8 cellular contexts compared by ENCODE assay signal in the genomic region with DNA sequence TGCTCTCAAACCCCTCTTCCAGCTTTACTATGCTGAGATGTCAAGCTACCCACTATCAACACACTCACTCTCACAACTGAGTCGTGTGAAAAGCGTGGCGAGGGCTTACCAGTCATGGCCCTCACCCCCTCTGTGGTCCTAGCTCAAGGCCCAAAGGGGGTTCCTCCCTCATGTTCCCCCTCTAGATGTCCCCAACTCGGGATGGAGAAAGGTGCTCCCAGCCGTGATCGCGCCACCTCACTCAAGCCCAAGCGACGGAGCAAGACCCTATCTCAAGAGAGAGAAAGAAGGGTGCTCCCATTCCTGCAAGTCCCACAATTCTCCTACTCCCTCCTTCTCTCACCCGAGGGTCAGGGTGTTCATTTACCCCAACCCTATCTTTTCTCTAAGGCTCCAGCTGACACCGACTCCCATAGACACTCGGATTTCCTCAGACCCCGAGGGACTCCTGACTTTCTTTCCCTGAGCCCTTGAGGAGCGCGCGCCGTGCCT. TPM values are rescaled to one million over a fixed set of nuclear protein-coding genes. Genes with fewer than 3 reads are reported as not detected.
DNase-seq lines count a peak whose midpoint lies in the region; ATAC-seq and TF ChIP-seq lines count a peak whose summit lies in the region.

No MANE protein-coding gene starts in this region.

- H3K4me1 ChIP-seq in BE2C (no peaks in the 10 kb centered on the region), muscle layer of duodenum (ENCODE audit: control insufficient read depth in 1 of 2, insufficient read depth in 2 of 2, low read length in 2 of 2) (peaks cover 0 to 7% of the 10 kb centered on the region in 2 donors)

- H3K4me3 ChIP-seq in BE2C (ENCODE audit: low read depth, low read length) (peak overlapping the region; percentile 89), LNCaP clone FGC (ENCODE audit: low read depth, low read length) (peak overlapping the region; percentile 77), muscle layer of duodenum (ENCODE audit: low read depth in 1 of 2, low read length in 2 of 2) (peak overlapping the region; percentile 97 to 98)

- H3K27ac ChIP-seq in muscle layer of duodenum (ENCODE audit: low read length) = no peak overlapping the region

- H3K9me3 ChIP-seq in BE2C = no peaks in the 10 kb centered on the region
- no peaks in the 10 kb centered on the region for H3K9me3 ChIP-seq in muscle layer of duodenum (ENCODE audit: control insufficient read depth in 1 of 2, low read length in 2 of 2)

- H3K27me3 ChIP-seq in BE2C (no peaks in the 10 kb centered on the region), muscle layer of duodenum (ENCODE audit: low read depth, low read length) (no peaks in the 10 kb centered on the region)

- TF ChIP-seq CTCF in BE2C (IDR thresholded peaks at IDR 0.05; ENCODE audit: low read depth, low read length) (no peak), LNCaP clone FGC (IDR thresholded peaks at IDR 0.05; ENCODE audit: control insufficient read depth, extremely low read depth, insufficient read depth) (no peak)

- no peaks in the 10 kb centered on the region for H3K36me3 ChIP-seq in BE2C
- H3K36me3 ChIP-seq in muscle layer of duodenum (ENCODE audit: control insufficient read depth in 1 of 2, insufficient read depth in 2 of 2, low read length in 2 of 2) = no peaks in the 10 kb centered on the region

- DNase-seq in BE2C (no peak), LNCaP clone FGC (ENCODE audit: low read depth) (no peak), cerebellar cortex (ENCODE audit: low spot score) (peak; percentile 11)

- ATAC-seq in HG03045 (IDR thresholded peaks at IDR 0.05; ENCODE audit: unreplicated experiment) (no peak), GM21381 (IDR thresholded peaks at IDR 0.05; ENCODE audit: unreplicated experiment) (no peak), GM21423 (IDR thresholded peaks at IDR 0.05; ENCODE audit: unreplicated experiment) (no peak), GM19463 (IDR thresholded peaks at IDR 0.05; ENCODE audit: unreplicated experiment) (no peak)

RNA-seq across cellular contexts. Expression of gene SLC38A9, which starts 0.5 kb away (rescaled TPM):
- 3.8 TPM for polyA plus RNA-seq in BE2C (2012; ENCODE audit: insufficient read depth, insufficient read length, low read depth)

RNA-seq across cellular contexts. Expression of gene DDX4, which starts 26.3 kb away (rescaled TPM):
- polyA plus RNA-seq in BE2C (2012; ENCODE audit: insufficient read depth, insufficient read length, low read depth) = not detected
